Comparison of ENCODE assay signal across 8 cellular contexts in genomic region chr21:14403681-14404318, GRCh38. TPM values are rescaled to one million over a fixed set of nuclear protein-coding genes. Genes with fewer than 3 reads are reported as not detected.
DNase-seq lines count a peak whose midpoint lies in the region; ATAC-seq, FAIRE-seq and TF ChIP-seq lines count a peak whose summit lies in the region.

No MANE protein-coding gene starts in this region.

- H3K4me3 Mint-ChIP-seq in activated B cell treated with CpG ODN at 0.5 μM for 24 hours, result no peak overlapping the region

- peak; percentile 50 for TF ChIP-seq CTCF in AG09309 (IDR thresholded peaks at IDR 0.05; ENCODE audit: control insufficient read depth, insufficient read depth, low read depth, low read length, missing control alignments)
- peak; percentile 45 for TF ChIP-seq CTCF in GM12874 (IDR thresholded peaks at IDR 0.05; ENCODE audit: insufficient read depth, low read depth, low read length)
- peak; percentile 77 for TF ChIP-seq CTCF in activated B cell treated with CpG ODN at 0.5 μM for 24 hours (IDR thresholded peaks at IDR 0.05)

- H3K27me3 Mint-ChIP-seq in activated B cell treated with CpG ODN at 0.5 μM for 24 hours, result no peaks in the 10 kb centered on the region

- H3K27ac Mint-ChIP-seq in activated B cell treated with CpG ODN at 0.5 μM for 24 hours, result no peak overlapping the region

- no peaks in the 10 kb centered on the region for H3K4me1 Mint-ChIP-seq in activated B cell treated with CpG ODN at 0.5 μM for 24 hours

- intact Hi-C loops in activated B cell treated with CpG ODN at 0.5 μM for 24 hours (cut with micrococcal nuclease), result loop anchor here (1.0 to 5.0 kb wide), 9 partner anchors 20 to 1189 kb away; partner anchors contain the start of genes HSPA13 and NRIP1

- CTCF ChIA-PET in activated B cell treated with CpG ODN at 0.5 μM for 24 hours (lab: Charles Lee), result interaction anchor here (0.6 to 2.9 kb wide), 7 partner anchors 35 to 1080 kb away, joined by 3 to 15 read pairs (median 5); no protein-coding TSS in a partner anchor

- peaks cover 5% of the 10 kb centered on the region for H3K9me3 Mint-ChIP-seq in activated B cell treated with CpG ODN at 0.5 μM for 24 hours

- H3K4me3 ChIP-seq in AG09309 (ENCODE audit: control insufficient read depth, low read depth, low read length), result no peak overlapping the region

- DNase-seq in AG09309 (ENCODE audit: low read depth) (peak; percentile 11), M059J (ENCODE audit: low read depth) (peak; percentile 34), activated B cell treated with CpG ODN at 0.5 μM for 24 hours (no peak), inferior parietal cortex (ENCODE audit: extremely low spot score) (peak; percentile 55), urothelium cell line (ENCODE audit: low spot score) (peak; percentile 18), SHP77 (lab: John Stamatoyannopoulos, UW) (no peak)
- DNase-seq in activated CD4-positive, alpha-beta T cell treated with anti-CD3 and anti-CD28 coated beads, Interleukin-2, amount 50 U/mL, for 4 hours, result no peak

- ATAC-seq in activated B cell treated with CpG ODN at 0.5 μM for 24 hours (ENCODE audit: low read depth), result peak; percentile 57

- no peaks in the 10 kb centered on the region for H3K36me3 Mint-ChIP-seq in activated B cell treated with CpG ODN at 0.5 μM for 24 hours (ENCODE audit: low read depth)

- POLR2A ChIA-PET in activated B cell treated with CpG ODN at 0.5 μM for 24 hours (lab: Charles Lee), result no interaction called here

- FAIRE-seq in urothelium cell line (lab: Jason Lieb, UNC), result no peak

RNA-seq across cellular contexts. Expression of gene HSPA13, which starts 20.9 kb away (rescaled TPM):
- total RNA-seq in M059J (2014; rRNA removed; shearing (Covaris generic)), result 84.8 and 107 TPM in 2 replicates
- total RNA-seq in activated B cell treated with CpG ODN at 0.5 μM for 24 hours, result 17.0 and 17.8 TPM in 2 replicates

Comparison
In these comparisons a context has a peak if more than half of its experiments do, and no peak if none do; other contexts are left out.
1. DNase-seq: peak in AG09309 (single experiment), M059J (single experiment), inferior parietal cortex (single experiment) and urothelium cell line (single experiment); none in activated B cell treated with CpG ODN at 0.5 μM for 24 hours (single experiment), SHP77 (0 of 2) and activated CD4-positive, alpha-beta T cell treated with anti-CD3 and anti-CD28 coated beads, Interleukin-2, amount 50 U/mL, for 4 hours (0 of 2).
2. Peak in every context shown above with its lines, with median percentiles within 50 percentile points of each other: CTCF ChIP-seq.